Comparison of ENCODE assay signal across 18 cellular contexts in genomic region chr3:140113983-140114923, GRCh38.
A peak's percentile ranks its signal among the peaks of the same experiment; 100 is the strongest.
DNase-seq lines count a peak whose midpoint lies in the region; ATAC-seq and TF ChIP-seq lines count a peak whose summit lies in the region.
"Had no signal": no experiment of that assay in that cellular context is flagged by ENCODE, and none has a peak within 500 bp of the region (broad histone marks: within the 10 kb centered on the region; RNA-seq: fewer than 3 reads in every experiment).

No MANE protein-coding gene starts in this region.

- H3K9me3 Mint-ChIP-seq in endodermal cell: no peaks in the 10 kb centered on the region
- H3K9me3 Mint-ChIP-seq: CD8-positive, alpha-beta T cell had no signal

- 93 to 95% methylated on average over 3 to 4 of the region's 4 CpGs for WGBS in endodermal cell (ENCODE audit: insufficient coverage in 1 of 2, insufficient read length in 1 of 2), 2 experiments
- 74 to 82% (median 77%) methylated on average over 4 of the region's 4 CpGs for WGBS in psoas muscle, 3 donors

- TF ChIP-seq CTCF in left ventricle myocardium inferior (IDR thresholded peaks at IDR 0.05; ENCODE audit: borderline replicate concordance): no peak
- no peak for TF ChIP-seq CTCF in endodermal cell (conservative IDR thresholded peaks at IDR 0.05)
- no peak for TF ChIP-seq CTCF in psoas muscle (IDR thresholded peaks at IDR 0.05)

- ATAC-seq in Right ventricle myocardium superior (ENCODE audit: poor library complexity) (peak; percentile 52), psoas muscle (peak; percentile 35 to 76 (median 68)), HG03025 (IDR thresholded peaks at IDR 0.05; ENCODE audit: low FRiP score, unreplicated experiment) (no peak), GM21390 (IDR thresholded peaks at IDR 0.05; ENCODE audit: unreplicated experiment) (no peak)
- ATAC-seq: CD8-positive, alpha-beta T cell had no signal

- no peaks in the 10 kb centered on the region for H3K36me3 Mint-ChIP-seq in endodermal cell (ENCODE audit: low read depth)
- H3K36me3 Mint-ChIP-seq: CD8-positive, alpha-beta T cell had no signal

- peaks cover 5% of the 10 kb centered on the region for H3K27me3 Mint-ChIP-seq in endodermal cell (ENCODE audit: insufficient read depth)

- intact Hi-C loops in Right ventricle myocardium superior (cut with DNase I): no loop called here
- intact Hi-C loops in left ventricle myocardium inferior (cut with micrococcal nuclease): no loop called here
- intact Hi-C loops in psoas muscle (cut with DNase I): no loop called here

- H3K4me3 ChIP-seq in left ventricle myocardium inferior: no peak overlapping the region
- no peak overlapping the region for H3K4me3 ChIP-seq in endodermal cell (ENCODE audit: low read length)
- no peak overlapping the region for H3K4me3 ChIP-seq in psoas muscle
- H3K4me3 ChIP-seq: MG63 had no signal

- H3K27ac ChIP-seq in left ventricle myocardium inferior (replicated peaks) (no peak overlapping the region), endodermal cell (ENCODE audit: low read depth, low read length) (peak overlapping the region; percentile 65), psoas muscle (no peak overlapping the region)
- H3K27ac ChIP-seq: KMS-11 had no signal

- no peak overlapping the region for H3K27ac Mint-ChIP-seq in endodermal cell
- H3K27ac Mint-ChIP-seq: B cell; CD8-positive, alpha-beta T cell; HFFc6 had no signal

- H3K4me1 ChIP-seq in left ventricle myocardium inferior: no peaks in the 10 kb centered on the region
- peaks cover 5% of the 10 kb centered on the region for H3K4me1 ChIP-seq in endodermal cell (ENCODE audit: control insufficient read depth, insufficient read depth, low read length)
- H3K4me1 ChIP-seq in psoas muscle: peaks cover 9% of the 10 kb centered on the region

- H3K4me1 Mint-ChIP-seq in endodermal cell: peaks cover 2% of the 10 kb centered on the region
- H3K4me1 Mint-ChIP-seq: B cell had no signal

- H3K27me3 ChIP-seq in left ventricle myocardium inferior (ENCODE audit: low read depth) (peaks cover 1% of the 10 kb centered on the region), endodermal cell (ENCODE audit: control insufficient read depth, insufficient read depth, low read length, poor library complexity, severe bottlenecking) (no peaks in the 10 kb centered on the region), psoas muscle (ENCODE audit: insufficient read depth in 3 of 3, low read length in 2 of 3) (no peaks in the 10 kb centered on the region)
- H3K27me3 ChIP-seq: MG63 had no signal

- no peak overlapping the region for H3K4me3 Mint-ChIP-seq in endodermal cell
- H3K4me3 Mint-ChIP-seq: B cell; CD8-positive, alpha-beta T cell; HFFc6 had no signal

- H3K9me3 ChIP-seq in left ventricle myocardium inferior (replicated peaks) (no peaks in the 10 kb centered on the region), endodermal cell (ENCODE audit: control insufficient read depth, low read length) (no peaks in the 10 kb centered on the region), psoas muscle (no peaks in the 10 kb centered on the region)
- H3K9me3 ChIP-seq: MG63 had no signal

- no peaks in the 10 kb centered on the region for H3K36me3 ChIP-seq in left ventricle myocardium inferior
- H3K36me3 ChIP-seq in endodermal cell (ENCODE audit: control insufficient read depth, insufficient read depth, low read length): no peaks in the 10 kb centered on the region
- no peaks in the 10 kb centered on the region for H3K36me3 ChIP-seq in psoas muscle (ENCODE audit: insufficient read depth in 1 of 2, low read depth in 1 of 2)
- H3K36me3 ChIP-seq: MG63 had no signal

- DNase-seq in Right ventricle myocardium superior (no peak), left ventricle myocardium inferior (no peak), NCI-H146 treated with DMSO at 0.1 percent for 48 hours (lab: John Stamatoyannopoulos, UW; ENCODE audit: unreplicated experiment) (peak; percentile 86), endodermal cell (no peak), psoas muscle (no peak), DMS79 treated with DMSO at 0.1 percent for 48 hours (lab: John Stamatoyannopoulos, UW) (no peak)
- DNase-seq: CD8-positive, alpha-beta T cell; GDM1; HFFc6; MG63; NCI-H1092 treated with DMSO at 0.1 percent for 48 hours; NCI-H2107; NCI-H345; NCI-H774 had no signal

- no peak overlapping the region for H3K9ac ChIP-seq in endodermal cell (ENCODE audit: extremely low read depth, low read length, poor library complexity, severe bottlenecking)
- H3K9ac ChIP-seq: KMS-11 had no signal

Comparison
In these comparisons a context has a peak if more than half of its experiments do, and no peak if none do; other contexts are left out.
1. ATAC-seq: peak in Right ventricle myocardium superior (single experiment) and psoas muscle (4 of 4); none in HG03025 (single experiment) and GM21390 (single experiment).